8 cellular contexts compared by ENCODE assay signal in the genomic region with DNA sequence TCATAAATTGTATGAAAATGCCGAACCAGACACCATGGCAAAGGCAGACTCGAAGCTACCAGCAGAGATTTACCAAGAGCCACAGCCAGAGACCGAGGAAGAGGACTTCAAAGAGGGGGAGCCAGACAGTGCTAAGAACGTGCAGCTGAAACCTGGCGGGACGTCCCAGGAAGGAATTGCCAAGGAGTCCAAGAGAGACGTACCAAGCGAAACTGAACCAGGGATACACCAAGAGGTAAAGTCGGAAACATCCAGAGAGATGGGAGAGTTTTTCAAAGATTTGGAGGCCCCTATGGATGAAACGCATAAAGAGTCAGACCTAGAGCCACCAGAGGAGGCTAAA. TPM values are rescaled to one million over a fixed set of nuclear protein-coding genes. Genes with fewer than 3 reads are reported as not detected.
DNase-seq lines count a peak whose midpoint lies in the region; ATAC-seq and TF ChIP-seq lines count a peak whose summit lies in the region.

No MANE protein-coding gene starts in this region.

- in situ Hi-C loops in Panc1 (cut with HindIII; ENCODE audit: low pct_unique_long_range_greater_than_20kb, low sequenced_read_pairs), result no loop called here
- in situ Hi-C loops in gastrocnemius medialis (cut with MboI; ENCODE audit: low sequenced_read_pairs in 4 of 4), result no loop called here

- no peaks in the 10 kb centered on the region for H3K9me3 ChIP-seq in Panc1 (ENCODE audit: control insufficient read depth, insufficient read depth, low read depth, low read length)
- H3K9me3 ChIP-seq in gastrocnemius medialis, result no peaks in the 10 kb centered on the region

- H3K27ac ChIP-seq in Panc1 (ENCODE audit: low read length) (peak overlapping the region; percentile 81), foreskin keratinocyte (no peak overlapping the region), gastrocnemius medialis (peak overlapping the region in 1 of 4 donors; percentile 64)

- no peak for DNase-seq in Panc1 (ENCODE audit: low read depth, low spot score)
- no peak for DNase-seq in foreskin keratinocyte
- DNase-seq in gastrocnemius medialis, result no peak
- no peak for DNase-seq in COLO668 (lab: John Stamatoyannopoulos, UW; ENCODE audit: unreplicated experiment)
- DNase-seq in NOMO-1 treated with dmso at 0.1 percent for 144 hours (lab: John Stamatoyannopoulos, UW; ENCODE audit: unreplicated experiment), result no peak
- DNase-seq in NCI-H345 (lab: John Stamatoyannopoulos, UW), result no peak

- peaks cover 6% of the 10 kb centered on the region for H3K4me1 ChIP-seq in Panc1 (ENCODE audit: control insufficient read depth, insufficient read depth, low read length)
- no peaks in the 10 kb centered on the region for H3K4me1 ChIP-seq in foreskin keratinocyte
- H3K4me1 ChIP-seq in gastrocnemius medialis, result peaks cover 11 to 12% of the 10 kb centered on the region in 2 donors

- POLR2A ChIA-PET in Panc1 (lab: Charles Lee), result interaction anchor here (0.7 kb wide), 1 partner anchor 655 kb away, joined by 5 read pairs; no protein-coding TSS in a partner anchor

- BruUV-seq in Panc1 (replicated peaks; lab: Mats Ljungman, UMichigan), result no TSS peak

- H3K4me3 ChIP-seq in GM12875 (ENCODE audit: low read depth, low read length), result peak overlapping the region; percentile 81
- peak overlapping the region; percentile 70 to 83 for H3K4me3 ChIP-seq in Panc1 (ENCODE audit: low read depth in 2 of 2, low read length in 2 of 2)
- peak overlapping the region; percentile 85 to 99 (median 86) for H3K4me3 ChIP-seq in gastrocnemius medialis

- TF ChIP-seq POLR2A in gastrocnemius medialis (IDR thresholded peaks at IDR 0.05), result no peak

- H3K27me3 ChIP-seq in Panc1 (ENCODE audit: control insufficient read depth, insufficient read depth, low read length) (no peaks in the 10 kb centered on the region), foreskin keratinocyte (no peaks in the 10 kb centered on the region), gastrocnemius medialis (no peaks in the 10 kb centered on the region)

- peak; percentile 29 for ATAC-seq in Panc1
- ATAC-seq in foreskin keratinocyte, result peak; percentile 11
- ATAC-seq in gastrocnemius medialis, result no peak
- no peak for ATAC-seq in GM18907 (IDR thresholded peaks at IDR 0.05; ENCODE audit: unreplicated experiment)

- H3K36me3 ChIP-seq in Panc1 (ENCODE audit: control insufficient read depth, insufficient read depth, low read length), result no peaks in the 10 kb centered on the region; the same call in 1 of the 2 replicates
- no peaks in the 10 kb centered on the region for H3K36me3 ChIP-seq in gastrocnemius medialis

- intact Hi-C loops in Panc1 (cut with micrococcal nuclease; ENCODE audit: unreplicated experiment), result no loop called here
- intact Hi-C loops in gastrocnemius medialis (cut with DNase I; ENCODE audit: low total_unique reads), result loop anchor here (5.0 kb wide), 1 partner anchor 75 kb away; no protein-coding TSS in a partner anchor

- CTCF ChIA-PET in Panc1 (lab: Charles Lee), result interaction anchor here (0.5 kb wide), 1 partner anchor 28 kb away, joined by 3 read pairs; no protein-coding TSS in a partner anchor

- TF ChIP-seq CTCF in GM12875 (IDR thresholded peaks at IDR 0.05; ENCODE audit: borderline replicate concordance, insufficient read depth, low read depth, low read length), result no peak
- no peak for TF ChIP-seq CTCF in Panc1 (IDR thresholded peaks at IDR 0.05)
- no peak for TF ChIP-seq CTCF in foreskin keratinocyte (conservative IDR thresholded peaks at IDR 0.05)
- no peak for TF ChIP-seq CTCF in gastrocnemius medialis (IDR thresholded peaks at IDR 0.05 in 4 of 5, conservative IDR thresholded peaks at IDR 0.05 in 1 of 5)

RNA-seq across cellular contexts. Expression of gene SAMD15, which starts 0.3 kb away (rescaled TPM):
- total RNA-seq in Panc1 (2021; ENCODE audit: unreplicated experiment), result 1.4 TPM
- 1.0 TPM for polyA plus RNA-seq in Panc1 (2012; ENCODE audit: insufficient read length)
- 0.63 and 0.88 TPM in 2 replicates for total RNA-seq in foreskin keratinocyte
- 0.17 and 0.24 TPM in 2 replicates for polyA plus RNA-seq in foreskin keratinocyte
- total RNA-seq in gastrocnemius medialis, result under 1 TPM in 1 of 4 donors, not detected in 3; 0.11 TPM

RNA-seq across cellular contexts. Expression of gene TMED8, which starts 0.6 kb away (rescaled TPM):
- total RNA-seq in Panc1 (2021; ENCODE audit: unreplicated experiment) (8.5 TPM), foreskin keratinocyte (11.9 and 12.6 TPM in 2 replicates), gastrocnemius medialis (1 to 10 TPM; 3.0 to 5.2 (median 4.3) TPM)
- polyA plus RNA-seq in Panc1 (2012; ENCODE audit: insufficient read length), result 3.4 TPM
- 2.4 and 2.8 TPM in 2 replicates for polyA plus RNA-seq in foreskin keratinocyte

RNA-seq across cellular contexts. Expression of gene NOXRED1, which starts 45.9 kb away (rescaled TPM):
- total RNA-seq in Panc1 (2021; ENCODE audit: unreplicated experiment), result 0.10 TPM
- polyA plus RNA-seq in Panc1 (2012; ENCODE audit: insufficient read length), result not detected
- 0.07 and 0.18 TPM in 2 replicates for total RNA-seq in foreskin keratinocyte
- polyA plus RNA-seq in foreskin keratinocyte, result 0.03 and 0.07 TPM in 2 replicates
- total RNA-seq in gastrocnemius medialis, result not detected

RNA-seq across cellular contexts. Expression of gene GSTZ1, which starts 56.6 kb away (rescaled TPM):
- total RNA-seq in Panc1 (2021; ENCODE audit: unreplicated experiment), result 15.1 TPM
- 18.3 TPM for polyA plus RNA-seq in Panc1 (2012; ENCODE audit: insufficient read length)
- total RNA-seq in foreskin keratinocyte, result 17.1 and 18.5 TPM in 2 replicates
- polyA plus RNA-seq in foreskin keratinocyte, result 22.1 and 24.8 TPM in 2 replicates
- 10 to 100 TPM; 35.9 to 49.7 (median 36.6) TPM for total RNA-seq in gastrocnemius medialis

RNA-seq across cellular contexts. Expression of gene POMT2, which starts 56.8 kb away (rescaled TPM):
- total RNA-seq in Panc1 (2021; ENCODE audit: unreplicated experiment), result 43.5 TPM
- polyA plus RNA-seq in Panc1 (2012; ENCODE audit: insufficient read length), result 36.6 TPM
- 16.6 and 18.2 TPM in 2 replicates for total RNA-seq in foreskin keratinocyte
- 14.9 and 18.6 TPM in 2 replicates for polyA plus RNA-seq in foreskin keratinocyte
- 10 to 100 TPM; 27.0 to 33.2 (median 28.9) TPM for total RNA-seq in gastrocnemius medialis

Comparison
In these comparisons a context has a peak if more than half of its experiments do, and no peak if none do; other contexts are left out.
1. ATAC-seq: peak in Panc1 (single experiment) and foreskin keratinocyte (single experiment); none in gastrocnemius medialis (0 of 2) and GM18907 (single experiment).
2. Peak in every context shown above with its lines, with median percentiles within 50 percentile points of each other: H3K4me3 ChIP-seq.